In the genomic region with DNA sequence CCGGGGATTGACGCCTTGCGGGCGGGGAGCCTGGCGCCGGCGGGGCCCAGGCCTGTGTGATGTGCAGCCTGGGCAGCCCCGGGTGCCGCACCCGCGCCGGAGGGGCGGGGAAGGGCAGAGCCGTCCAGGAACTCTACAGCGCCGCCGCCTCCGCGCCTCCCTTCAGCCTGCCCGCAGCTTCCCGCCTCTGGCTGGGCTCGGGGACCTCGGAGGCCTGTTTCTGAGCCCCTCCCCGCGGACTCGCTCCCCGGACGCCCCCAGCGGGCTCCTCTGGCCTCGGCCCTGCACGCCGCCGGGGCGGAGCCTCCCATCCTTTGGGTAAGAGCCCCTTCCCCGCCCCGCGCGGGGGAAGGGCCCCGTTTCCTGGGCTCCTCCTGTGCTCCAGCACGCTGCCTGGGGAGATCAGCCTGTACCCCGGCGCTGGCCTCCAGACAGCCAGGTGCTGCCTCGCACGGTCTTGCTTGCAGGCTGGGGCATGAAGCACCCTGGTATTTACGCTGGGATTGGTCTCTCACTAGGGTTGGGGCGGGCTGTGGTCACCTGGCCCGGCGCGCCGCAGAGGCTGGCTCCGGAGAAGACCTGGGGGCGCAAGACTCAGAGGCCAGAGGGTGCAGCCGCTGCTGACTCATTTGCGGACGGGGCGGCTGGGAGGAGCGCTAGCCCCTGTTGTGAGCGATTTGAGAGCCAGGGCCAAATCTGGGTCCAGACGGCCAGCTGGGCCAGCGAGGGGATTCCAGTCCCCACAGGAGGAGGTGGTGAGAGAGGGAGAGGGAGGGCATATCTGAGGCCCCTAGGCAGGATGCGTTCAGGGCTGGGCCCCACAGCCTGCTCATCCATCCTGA, we compare ENCODE assay signal across 8 cellular contexts. TPM values are rescaled to one million over a fixed set of nuclear protein-coding genes. Genes with fewer than 3 reads are reported as not detected.
DNase-seq lines count a peak whose midpoint lies in the region; ATAC-seq and TF ChIP-seq lines count a peak whose summit lies in the region.

No MANE protein-coding gene starts in this region.

- H3K36me3 Mint-ChIP-seq in activated naive CD8-positive, alpha-beta T cell = no peaks in the 10 kb centered on the region

- DNase-seq in COR-L47 (lab: John Stamatoyannopoulos, UW) = peak; percentile 92
- peak; percentile 92 for DNase-seq in KG1 (lab: John Stamatoyannopoulos, UW)
- peak; percentile 91 for DNase-seq in SK-N-DZ (ENCODE audit: low spot score)
- peak; percentile 85 for DNase-seq in Right ventricle myocardium inferior (ENCODE audit: missing footprints)
- peak; percentile 85 for DNase-seq in ureter (ENCODE audit: low spot score)

- H3K4me1 Mint-ChIP-seq in activated naive CD8-positive, alpha-beta T cell (ENCODE audit: low read depth) = peaks cover 10% of the 10 kb centered on the region

- intact Hi-C loops in Right ventricle myocardium inferior (cut with DNase I) = no loop called here

- H3K4me1 ChIP-seq in parathyroid adenoma = peaks cover 5% of the 10 kb centered on the region

- H3K4me3 Mint-ChIP-seq in activated naive CD8-positive, alpha-beta T cell = peak overlapping the region; percentile 73

- H2AFZ ChIP-seq in parathyroid adenoma = peak overlapping the region; percentile 92

- H3K9me3 ChIP-seq in parathyroid adenoma (ENCODE audit: control insufficient read depth, low read length) = no peaks in the 10 kb centered on the region

- H3K27ac Mint-ChIP-seq in activated naive CD8-positive, alpha-beta T cell = no peak overlapping the region

- H3K27me3 Mint-ChIP-seq in activated naive CD8-positive, alpha-beta T cell = peaks cover 2% of the 10 kb centered on the region

- no peaks in the 10 kb centered on the region for H3K36me3 ChIP-seq in parathyroid adenoma (ENCODE audit: control insufficient read depth, insufficient read depth, low read length)

- ATAC-seq in GM21447 (IDR thresholded peaks at IDR 0.05; ENCODE audit: unreplicated experiment) (peak; percentile 72), Right ventricle myocardium inferior (peak; percentile 85)

- peak overlapping the region; percentile 68 for H3K4me2 ChIP-seq in parathyroid adenoma (ENCODE audit: low read length)

- H3K79me2 ChIP-seq in parathyroid adenoma = no peaks in the 10 kb centered on the region

- peak overlapping the region; percentile 68 for H3K27ac ChIP-seq in parathyroid adenoma

- no peaks in the 10 kb centered on the region for H3K27me3 ChIP-seq in parathyroid adenoma (ENCODE audit: control insufficient read depth, insufficient read depth, low read length)

- no peak overlapping the region for H3K9ac ChIP-seq in parathyroid adenoma

- H3K4me3 ChIP-seq in parathyroid adenoma (ENCODE audit: low read depth, low read length) = peak overlapping the region; percentile 18

- H3K9me3 Mint-ChIP-seq in activated naive CD8-positive, alpha-beta T cell (ENCODE audit: low read depth) = no peaks in the 10 kb centered on the region

- TF ChIP-seq CTCF in parathyroid adenoma (IDR thresholded peaks at IDR 0.05) = no peak

RNA-seq across cellular contexts. Expression of a gene that starts 5.7 kb away (rescaled TPM):
- polyA plus RNA-seq in SK-N-DZ (2014; cell fraction: cytosol; rRNA removed) = 5.0 and 7.7 TPM in 2 replicates
- 19.0 and 21.7 TPM in 2 replicates for polyA plus RNA-seq in SK-N-DZ (2014; cell fraction: nucleus; rRNA removed)
- 43.4 TPM for total RNA-seq in Right ventricle myocardium inferior
- 53.7 TPM for total RNA-seq in ureter

Comparison
In these comparisons a context has a peak if more than half of its experiments do, and no peak if none do; other contexts are left out.
1. Peak in every context shown above with its lines: DNase-seq, ATAC-seq, H3K4me3 ChIP-seq and H3K27ac ChIP-seq.